In genomic region chr12:55728185-55728931, GRCh38 we compare ENCODE assay signal across 8 cellular contexts. TPM values are rescaled to one million over a fixed set of nuclear protein-coding genes. Genes with fewer than 3 reads are reported as not detected.
DNase-seq lines count a peak whose midpoint lies in the region; ATAC-seq, FAIRE-seq and TF ChIP-seq lines count a peak whose summit lies in the region.

No MANE protein-coding gene starts in this region.

- H3K27me3 ChIP-seq in lower lobe of right lung (ENCODE audit: low read depth) (no peaks in the 10 kb centered on the region), suprapubic skin (no peaks in the 10 kb centered on the region)

- H3K4me1 ChIP-seq in A549 (peaks cover 40% of the 10 kb centered on the region), ES-I3 (ENCODE audit: insufficient read depth, low read length) (peaks cover 5% of the 10 kb centered on the region), lower lobe of right lung (peaks cover 48% of the 10 kb centered on the region), suprapubic skin (peaks cover 62% of the 10 kb centered on the region)

- peak overlapping the region; percentile 66 for H3K9ac ChIP-seq in ES-I3 (ENCODE audit: low read depth, low read length)

- H3K4me3 ChIP-seq in A549 (peak overlapping the region; percentile 76), lower lobe of right lung (peak overlapping the region; percentile 77), suprapubic skin (peak overlapping the region; percentile 65)

- H3K4me2 ChIP-seq in A549: peak overlapping the region; percentile 98

- ATAC-seq in A549: peak; percentile 35 to 36
- ATAC-seq in HG02885 (IDR thresholded peaks at IDR 0.05; ENCODE audit: poor library complexity, unreplicated experiment): peak; percentile 19
- peak; percentile 73 to 74 for ATAC-seq in lower lobe of right lung
- no peak for ATAC-seq in HG02798 (IDR thresholded peaks at IDR 0.05; ENCODE audit: poor library complexity, unreplicated experiment)

- POLR2A ChIA-PET in A549 (lab: Yijun Ruan, JAX) (interaction anchor here (0.9 to 2.4 kb wide), 7 partner anchors 10 to 246 kb away, joined by 3 to 18 read pairs (median 6); partner anchors contain the start of genes BLOC1S1, ORMDL2, RAB5B and SARNP), RWPE1 (lab: Yijun Ruan, JAX; ENCODE audit: low non-redundant PET) (no interaction called here)

- no peak for TF ChIP-seq CTCF in A549 (IDR thresholded peaks at IDR 0.05)
- no peak for TF ChIP-seq CTCF in RWPE1 (conservative IDR thresholded peaks at IDR 0.05; ENCODE audit: low read depth)
- no peak for TF ChIP-seq CTCF in lower lobe of right lung (IDR thresholded peaks at IDR 0.05)
- TF ChIP-seq CTCF in suprapubic skin (IDR thresholded peaks at IDR 0.05): no peak

- no peak for TF ChIP-seq EP300 in A549 (IDR thresholded peaks at IDR 0.05)
- no peak for TF ChIP-seq EP300 in suprapubic skin (IDR thresholded peaks at IDR 0.05)

- 1% methylated on average over 19 of the region's 59 CpGs for WGBS in A549 (ENCODE audit: missing lambda C conversion rate)
- 0% methylated on average over 41 of the region's 59 CpGs for WGBS in suprapubic skin

- intact Hi-C loops in lower lobe of right lung (cut with DNase I): no loop called here

- H3K36me3 ChIP-seq in ES-I3 (ENCODE audit: insufficient read depth, low read length) (0 out of 2 replicates have a peak, but pooled peaks cover 5% of the 10 kb centered on the region), lower lobe of right lung (peaks cover 41% of the 10 kb centered on the region), suprapubic skin (peaks cover 27% of the 10 kb centered on the region)

- no peak; the same call in 1 of the 2 replicates for TF ChIP-seq POLR2A in A549 (IDR thresholded peaks at IDR 0.05; ENCODE audit: low read length)
- no peak for TF ChIP-seq POLR2A in suprapubic skin (IDR thresholded peaks at IDR 0.05)

- H3K27ac ChIP-seq in A549 (peak overlapping the region; percentile 97), RWPE1 (peak overlapping the region; percentile 99), lower lobe of right lung (peak overlapping the region; percentile 98), suprapubic skin (peak overlapping the region; percentile 98)

- H3K9me3 ChIP-seq in A549 (no peaks in the 10 kb centered on the region), ES-I3 (ENCODE audit: control insufficient read depth, insufficient read depth, low read length) (no peaks in the 10 kb centered on the region), lower lobe of right lung (no peaks in the 10 kb centered on the region), suprapubic skin (no peaks in the 10 kb centered on the region)

- CTCF ChIA-PET in A549 (lab: Yijun Ruan, JAX) (interaction anchor here (1.0 to 3.9 kb wide), 6 partner anchors 8 to 212 kb away, joined by 3 to 58 read pairs (median 5); partner anchors contain the start of genes GDF11 and RDH5), RWPE1 (lab: Yijun Ruan, JAX) (interaction anchor here (0.6 kb wide), 1 partner anchor 55 kb away, joined by 5 read pairs; no protein-coding TSS in a partner anchor)

- FAIRE-seq in A549 (lab: Jason Lieb, UNC): no peak

- DNase-seq in A549 (ENCODE audit: low read depth in 1 of 2, low spot score in 1 of 2) (peak; percentile 39 to 60), RWPE1 (ENCODE audit: low spot score) (peak; percentile 55), ecto neural progenitor cell (ENCODE audit: low spot score) (peak; percentile 82), lower lobe of right lung (peak; percentile 89), suprapubic skin (ENCODE audit: low spot score in 2 of 2) (peak; percentile 89 to 93)

- TF ChIP-seq RAD21 in A549 (conservative IDR thresholded peaks at IDR 0.05 in 1 of 2, IDR thresholded peaks at IDR 0.05 in 1 of 2): no peak

TF ChIP-seq in A549, 52 proteins besides CTCF, POLR2A, EP300 and RAD21:
- TF ChIP-seq MAX (IDR thresholded peaks at IDR 0.05) (peak; percentile 20; the same call in 1 of the 2 replicates), ESRRA (IDR thresholded peaks at IDR 0.05; ENCODE audit: borderline replicate concordance, low read length) (no peak), PHF8 (IDR thresholded peaks at IDR 0.05; ENCODE audit: borderline replicate concordance, low read depth) (peak; percentile 42), FOSB (CRISPR knock-in tag; IDR thresholded peaks at IDR 0.05) (0 out of 2 replicates have a peak, but pooled peaks have one; percentile 56), CBX8 (IDR thresholded peaks at IDR 0.05) (no peak), ZC3H11A (IDR thresholded peaks at IDR 0.05) (no peak)

RNA-seq across cellular contexts. Expression of gene CD63, which starts 0.5 kb away (rescaled TPM):
- polyA plus RNA-seq in A549 (2011; rRNA removed): 512 and 724 TPM in 2 replicates
- 639 and 645 TPM in 2 replicates for polyA plus RNA-seq in A549 (2012; cell fraction: cytosol; rRNA removed)
- polyA plus RNA-seq in A549 (2012; cell fraction: nucleus; rRNA removed): 264 and 317 TPM in 2 replicates
- polyA plus RNA-seq in A549 (2017; fragmentation: RNase III; extraction: RNeasy Plus Mini Kit Qiagen cat#74134 plus additional on column Dnase treatment): 493 to 547 TPM (median 530 TPM) in 3 replicates
- 238 and 252 TPM in 2 replicates for polyA minus RNA-seq in A549 (2011; rRNA and poly(A)+ RNA removed)
- 1,142 TPM for total RNA-seq in lower lobe of right lung
- total RNA-seq in suprapubic skin: 100 to 1,000 TPM; 176 to 303 (median 193) TPM

RNA-seq across cellular contexts. Expression of gene RDH5, which starts 8.2 kb away (rescaled TPM):
- polyA plus RNA-seq in A549 (2011; rRNA removed) (8.1 and 9.1 TPM in 2 replicates), A549 (2017; fragmentation: RNase III; extraction: RNeasy Plus Mini Kit Qiagen cat#74134 plus additional on column Dnase treatment) (3.4 to 5.4 TPM (median 4.1 TPM) in 3 replicates)
- 7.8 and 8.3 TPM in 2 replicates for polyA plus RNA-seq in A549 (2012; cell fraction: cytosol; rRNA removed)
- polyA plus RNA-seq in A549 (2012; cell fraction: nucleus; rRNA removed): 28.7 and 33.2 TPM in 2 replicates
- polyA minus RNA-seq in A549 (2011; rRNA and poly(A)+ RNA removed): 7.1 and 7.8 TPM in 2 replicates
- total RNA-seq in lower lobe of right lung (11.1 TPM), suprapubic skin (10 to 100 TPM in 2 of 4 donors, 1 to 10 TPM in 2; 5.7 to 15.3 (median 9.5) TPM)

RNA-seq across cellular contexts. Expression of gene BLOC1S1, which starts 12.5 kb away (rescaled TPM):
- 112 and 115 TPM in 2 replicates for polyA plus RNA-seq in A549 (2011; rRNA removed)
- 261 and 312 TPM in 2 replicates for polyA plus RNA-seq in A549 (2012; cell fraction: cytosol; rRNA removed)
- 103 and 115 TPM in 2 replicates for polyA plus RNA-seq in A549 (2012; cell fraction: nucleus; rRNA removed)
- 129 to 138 TPM (median 134 TPM) in 3 replicates for polyA plus RNA-seq in A549 (2017; fragmentation: RNase III; extraction: RNeasy Plus Mini Kit Qiagen cat#74134 plus additional on column Dnase treatment)
- 45.1 and 64.8 TPM in 2 replicates for polyA minus RNA-seq in A549 (2011; rRNA and poly(A)+ RNA removed)
- total RNA-seq in lower lobe of right lung: 134 TPM
- 100 to 1,000 TPM in 3 of 4 donors, 10 to 100 TPM in 1; 92.7 to 166 (median 139) TPM for total RNA-seq in suprapubic skin

RNA-seq across cellular contexts. Expression of gene GDF11, which starts 14.6 kb away (rescaled TPM):
- polyA plus RNA-seq in A549 (2011; rRNA removed): 1.2 and 1.4 TPM in 2 replicates
- 4.5 and 5.5 TPM in 2 replicates for polyA plus RNA-seq in A549 (2012; cell fraction: cytosol; rRNA removed)
- 3.1 and 4.5 TPM in 2 replicates for polyA plus RNA-seq in A549 (2012; cell fraction: nucleus; rRNA removed)
- polyA plus RNA-seq in A549 (2017; fragmentation: RNase III; extraction: RNeasy Plus Mini Kit Qiagen cat#74134 plus additional on column Dnase treatment): 2.8 to 3.6 TPM (median 3.1 TPM) in 3 replicates
- polyA minus RNA-seq in A549 (2011; rRNA and poly(A)+ RNA removed): 3.1 and 3.3 TPM in 2 replicates
- 3.8 TPM for total RNA-seq in lower lobe of right lung
- total RNA-seq in suprapubic skin: 1 to 10 TPM in 3 of 4 donors, under 1 TPM in 1; 0.68 to 3.8 (median 2.0) TPM

RNA-seq across cellular contexts. Expression of gene ITGA7, which starts 20.7 kb away (rescaled TPM):
- polyA plus RNA-seq in A549 (2011; rRNA removed) (1.1 and 1.4 TPM in 2 replicates), A549 (2017; fragmentation: RNase III; extraction: RNeasy Plus Mini Kit Qiagen cat#74134 plus additional on column Dnase treatment) (1.7 to 2.0 TPM (median 1.9 TPM) in 3 replicates)
- polyA plus RNA-seq in A549 (2012; cell fraction: cytosol; rRNA removed): 0.66 and 1.2 TPM in 2 replicates
- polyA plus RNA-seq in A549 (2012; cell fraction: nucleus; rRNA removed): 7.3 and 8.5 TPM in 2 replicates
- 1.5 and 2.8 TPM in 2 replicates for polyA minus RNA-seq in A549 (2011; rRNA and poly(A)+ RNA removed)
- total RNA-seq in lower lobe of right lung (17.5 TPM), suprapubic skin (10 to 100 TPM in 3 of 4 donors, 1 to 10 TPM in 1; 9.5 to 20.6 (median 15.8) TPM)
